ENCODE assay signal across 10 cellular contexts in the genomic region with DNA sequence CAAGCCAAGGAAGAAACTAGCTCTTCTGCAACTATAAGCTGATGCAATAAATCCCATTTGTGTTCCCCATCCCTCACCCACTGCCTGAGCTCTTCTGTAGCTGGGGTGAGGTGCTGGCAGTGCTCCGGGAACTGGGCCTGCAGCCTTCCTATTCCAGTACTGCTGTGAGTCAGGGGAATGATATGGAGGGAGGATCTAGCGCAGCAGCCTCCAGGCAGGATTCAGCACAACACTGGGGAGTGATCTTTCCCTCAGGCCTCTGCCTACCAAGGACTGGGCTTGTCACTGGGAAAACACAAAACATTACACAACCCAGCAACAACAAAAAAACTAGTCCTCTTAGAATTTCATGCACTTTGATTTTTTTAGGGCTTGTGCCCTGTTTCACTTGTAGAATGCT. TPM values are rescaled to one million over a fixed set of nuclear protein-coding genes. Genes with fewer than 3 reads are reported as not detected.
DNase-seq lines count a peak whose midpoint lies in the region; ATAC-seq and TF ChIP-seq lines count a peak whose summit lies in the region.
"Had no signal": no experiment of that assay in that cellular context is flagged by ENCODE, and none has a peak within 500 bp of the region (broad histone marks: within the 10 kb centered on the region; RNA-seq: fewer than 3 reads in every experiment).

No MANE protein-coding gene starts in this region.

- H3K27me3 ChIP-seq in thyroid gland: no peaks in the 10 kb centered on the region

- H3K36me3 Mint-ChIP-seq in chondrocyte (ENCODE audit: low read depth): no peaks in the 10 kb centered on the region
- no peaks in the 10 kb centered on the region for H3K36me3 Mint-ChIP-seq in activated naive CD4-positive, alpha-beta T cell treated with anti-CD3 and anti-CD28 coated beads, Interleukin-2, amount 10 ng/mL, durations not matched to agents 7 days and 5 days

- no peaks in the 10 kb centered on the region for H3K36me3 ChIP-seq in thyroid gland

- H3K4me1 ChIP-seq in thyroid gland: peaks cover 4 to 7% of the 10 kb centered on the region in 2 donors

- no peak overlapping the region for H3K4me3 ChIP-seq in thyroid gland (replicated peaks in 1 of 3)

- no peaks in the 10 kb centered on the region for H3K9me3 ChIP-seq in thyroid gland

- H3K27ac Mint-ChIP-seq in chondrocyte (ENCODE audit: unreplicated experiment): peak overlapping the region; percentile 95
- H3K27ac Mint-ChIP-seq in activated naive CD4-positive, alpha-beta T cell treated with anti-CD3 and anti-CD28 coated beads, Interleukin-2, amount 10 ng/mL, durations not matched to agents 7 days and 5 days: no peak overlapping the region

- ATAC-seq in left colon: peak; percentile 50
- no peak for ATAC-seq in HG03460 (IDR thresholded peaks at IDR 0.05; ENCODE audit: unreplicated experiment)
- no peak for ATAC-seq in GM21576 (IDR thresholded peaks at IDR 0.05; ENCODE audit: unreplicated experiment)
- no peak for ATAC-seq in HG02852 (IDR thresholded peaks at IDR 0.05; ENCODE audit: unreplicated experiment)

- intact Hi-C loops in left colon (cut with DNase I, micrococcal nuclease): no loop called here
- intact Hi-C loops in thyroid gland (cut with DNase I): no loop called here

- peak overlapping the region in 2 of 3 donors; percentile 50 to 69 for H3K27ac ChIP-seq in thyroid gland
- H3K27ac ChIP-seq: KMS-11 had no signal

- TF ChIP-seq POLR2A in thyroid gland (IDR thresholded peaks at IDR 0.05): peak in 1 of 2 donors; percentile 17

- WGBS in thyroid gland, 2 donors: 45 to 74% methylated on average over 1 to 2 of the region's 2 CpGs

- H3K4me3 Mint-ChIP-seq in chondrocyte (ENCODE audit: unreplicated experiment): no peak overlapping the region
- no peak overlapping the region for H3K4me3 Mint-ChIP-seq in activated naive CD4-positive, alpha-beta T cell treated with anti-CD3 and anti-CD28 coated beads, Interleukin-2, amount 10 ng/mL, durations not matched to agents 7 days and 5 days

- DNase-seq in HS-27A (ENCODE audit: low read depth) (peak; percentile 95), chondrocyte (ENCODE audit: low spot score) (peak; percentile 94), left colon (peak; percentile 47 to 81), thyroid gland (peak; percentile 57 to 75)
- no peak for DNase-seq in activated naive CD4-positive, alpha-beta T cell treated with anti-CD3 and anti-CD28 coated beads, Interleukin-2, amount 10 ng/mL, durations not matched to agents 7 days and 5 days
- DNase-seq: activated CD4-positive, alpha-beta T cell treated with anti-CD3 and anti-CD28 coated beads, Interleukin-2, amount 50 U/mL, for 4 hours had no signal

- no peaks in the 10 kb centered on the region for H3K27me3 Mint-ChIP-seq in chondrocyte (ENCODE audit: low read depth)
- no peaks in the 10 kb centered on the region for H3K27me3 Mint-ChIP-seq in activated naive CD4-positive, alpha-beta T cell treated with anti-CD3 and anti-CD28 coated beads, Interleukin-2, amount 10 ng/mL, durations not matched to agents 7 days and 5 days

- no peaks in the 10 kb centered on the region for H3K9me3 Mint-ChIP-seq in chondrocyte (ENCODE audit: low read depth)
- no peaks in the 10 kb centered on the region for H3K9me3 Mint-ChIP-seq in activated naive CD4-positive, alpha-beta T cell treated with anti-CD3 and anti-CD28 coated beads, Interleukin-2, amount 10 ng/mL, durations not matched to agents 7 days and 5 days

- peaks cover 43% of the 10 kb centered on the region for H3K4me1 Mint-ChIP-seq in chondrocyte (ENCODE audit: low read depth)
- H3K4me1 Mint-ChIP-seq in activated naive CD4-positive, alpha-beta T cell treated with anti-CD3 and anti-CD28 coated beads, Interleukin-2, amount 10 ng/mL, durations not matched to agents 7 days and 5 days: no peaks in the 10 kb centered on the region

- CTCF ChIA-PET in activated naive CD4-positive, alpha-beta T cell treated with anti-CD3 and anti-CD28 coated beads, Interleukin-2, amount 10 ng/mL, durations not matched to agents 7 days and 5 days (lab: Charles Lee): no interaction called here

- TF ChIP-seq CTCF in chondrocyte (IDR thresholded peaks at IDR 0.05) (no peak), thyroid gland (IDR thresholded peaks at IDR 0.05) (no peak)

RNA-seq across cellular contexts. Expression of a gene that starts 58.7 kb away (rescaled TPM):
- total RNA-seq in chondrocyte (0.15 to 1.6 TPM (median 1.2 TPM) in 3 replicates), left colon (1 to 10 TPM; 1.0 to 4.9 TPM), thyroid gland (1 to 10 TPM; 2.5 to 5.2 (median 4.9) TPM)
